In genomic region chr21:27269646-27270045, GRCh38 we compare ENCODE assay signal across 11 cellular contexts.
DNase-seq lines count a peak whose midpoint lies in the region; ATAC-seq, FAIRE-seq and TF ChIP-seq lines count a peak whose summit lies in the region.
"Had no signal": no experiment of that assay in that cellular context is flagged by ENCODE, and none has a peak within 500 bp of the region (broad histone marks: within the 10 kb centered on the region; RNA-seq: fewer than 3 reads in every experiment).

No MANE protein-coding gene starts in this region.

- no peaks in the 10 kb centered on the region for H3K27me3 ChIP-seq in IMR-90 (ENCODE audit: control insufficient read depth, insufficient read depth, low read length)
- H3K27me3 ChIP-seq in astrocyte (ENCODE audit: insufficient read depth, low read length), result no peaks in the 10 kb centered on the region

- no peak overlapping the region for H3K9ac ChIP-seq in IMR-90 (ENCODE audit: low read depth, low read length)
- no peak overlapping the region for H3K9ac ChIP-seq in astrocyte (ENCODE audit: low read length)
- H3K9ac ChIP-seq: parathyroid adenoma had no signal

- no peak overlapping the region for H4K5ac ChIP-seq in IMR-90 (ENCODE audit: low read depth, low read length)

- no peaks in the 10 kb centered on the region for H4K20me1 ChIP-seq in IMR-90 (ENCODE audit: insufficient read depth, low read length)
- H4K20me1 ChIP-seq in astrocyte (ENCODE audit: insufficient read depth, low read length), result no peaks in the 10 kb centered on the region

- no peak for TF ChIP-seq CTCF in IMR-90 (conservative IDR thresholded peaks at IDR 0.05; ENCODE audit: low read depth, low read length)
- TF ChIP-seq CTCF in astrocyte (IDR thresholded peaks at IDR 0.05; ENCODE audit: insufficient read depth, low read depth, low read length), result no peak

- H3K27ac ChIP-seq in IMR-90 (ENCODE audit: insufficient read depth, low read length) (no peak overlapping the region), astrocyte (ENCODE audit: low read depth, low read length) (no peak overlapping the region)
- H3K27ac ChIP-seq: parathyroid adenoma had no signal

- H3K18ac ChIP-seq in IMR-90 (ENCODE audit: low read depth, low read length), result no peak overlapping the region; the same call in 1 of the 2 replicates

- H3K36me3 ChIP-seq in IMR-90 (ENCODE audit: control insufficient read depth, insufficient read depth, low read length), result no peaks in the 10 kb centered on the region
- H3K36me3 ChIP-seq in astrocyte (ENCODE audit: insufficient read depth, low read length), result no peaks in the 10 kb centered on the region

- no peak overlapping the region for H3K56ac ChIP-seq in IMR-90 (ENCODE audit: extremely low read depth, insufficient read depth, low read length)

- H3K4me1 ChIP-seq in IMR-90 (ENCODE audit: control insufficient read depth, insufficient read depth, low read length) (peaks cover 4% of the 10 kb centered on the region), astrocyte (ENCODE audit: insufficient read depth, low read length) (peaks cover 12% of the 10 kb centered on the region)
- H3K4me1 ChIP-seq: parathyroid adenoma had no signal

- H2BK5ac ChIP-seq in IMR-90 (ENCODE audit: low read depth, low read length, poor library complexity, severe bottlenecking), result peak overlapping the region; percentile 91

- H2AFZ ChIP-seq in IMR-90 (replicated peaks; ENCODE audit: low read length, poor library complexity) (no peak overlapping the region), astrocyte (ENCODE audit: low read depth, low read length) (no peak overlapping the region)
- H2AFZ ChIP-seq: parathyroid adenoma had no signal

- H3K4me2 ChIP-seq in IMR-90 (ENCODE audit: low read depth, low read length) (no peak overlapping the region), astrocyte (ENCODE audit: low read length) (peak overlapping the region; percentile 9)

- H3K9me3 ChIP-seq in IMR-90 (ENCODE audit: control insufficient read depth, insufficient read depth, low read length) (no peaks in the 10 kb centered on the region), astrocyte (ENCODE audit: insufficient read depth, low read depth, low read length) (no peaks in the 10 kb centered on the region)

- DNase-seq in AG08396 (ENCODE audit: low spot score), result peak; percentile 71
- peak; percentile 97 for DNase-seq in IMR-90
- peak; percentile 87 for DNase-seq in astrocyte (ENCODE audit: low read depth)
- peak; percentile 98 for DNase-seq in iris pigment epithelial cell (ENCODE audit: low read depth)
- no peak for DNase-seq in stimulated activated CD4-positive, alpha-beta T cell treated with anti-CD3 and anti-CD28 coated beads, Interleukin-4, amount 100 ng/mL, for 4 hours
- no peak for DNase-seq in activated naive CD4-positive, alpha-beta T cell treated with Interleukin-2 at 50 U/mL for 16 hours
- DNase-seq in NCI-H2171 (lab: John Stamatoyannopoulos, UW), result no peak

- BruUV-seq in IMR-90 (replicated peaks; lab: Mats Ljungman, UMichigan), result no TSS peak

- H3K14ac ChIP-seq in IMR-90 (replicated peaks; ENCODE audit: low read depth, low read length), result no peak overlapping the region

- no peak for TF ChIP-seq RAD21 in IMR-90 (IDR thresholded peaks at IDR 0.05; ENCODE audit: low read length)

- H3K4me3 ChIP-seq in IMR-90 (ENCODE audit: insufficient read depth, low read depth, low read length) (no peak overlapping the region), astrocyte (ENCODE audit: insufficient read depth, low read depth, low read length) (no peak overlapping the region)

- H3K27me3 Mint-ChIP-seq in astrocyte (ENCODE audit: low read depth, unreplicated experiment), result no peaks in the 10 kb centered on the region
- H3K27me3 Mint-ChIP-seq: dendritic cell treated with granulocyte-macrophage colony-stimulating factor and Interleukin-4, amounts not matched to agents 40 ng/mL and 50 ng/mL, for 4 days; IgD-negative memory B cell had no signal

- no peak overlapping the region; the same call in 2 of the 3 replicates for H2BK15ac ChIP-seq in IMR-90 (ENCODE audit: low read depth, low read length)

- no peaks in the 10 kb centered on the region for H3K36me3 Mint-ChIP-seq in astrocyte (ENCODE audit: low read depth, unreplicated experiment)
- H3K36me3 Mint-ChIP-seq: IgD-negative memory B cell had no signal

- ATAC-seq in IMR-90 (ENCODE audit: low read depth), result peak; percentile 96
- ATAC-seq in GM21526 (IDR thresholded peaks at IDR 0.05; ENCODE audit: low FRiP score, unreplicated experiment), result no peak

- H4K91ac ChIP-seq in IMR-90 (ENCODE audit: insufficient read depth, low read depth, low read length), result no peak overlapping the region

- H2BK20ac ChIP-seq in IMR-90 (ENCODE audit: low read depth, low read length), result 0 out of 2 replicates have a peak overlapping the region, but pooled peaks have one; percentile 93

- dilution Hi-C loops in IMR-90 (cut with HindIII; ENCODE audit: low sequenced_read_pairs, unreplicated experiment), result no loop called here

- peak overlapping the region; percentile 34 for H3K4me3 Mint-ChIP-seq in astrocyte (ENCODE audit: unreplicated experiment)
- H3K4me3 Mint-ChIP-seq: dendritic cell treated with granulocyte-macrophage colony-stimulating factor and Interleukin-4, amounts not matched to agents 40 ng/mL and 50 ng/mL, for 4 days; IgD-negative memory B cell had no signal

- peak overlapping the region; percentile 99; the same call in 1 of the 2 replicates for H2AK5ac ChIP-seq in IMR-90 (ENCODE audit: low read depth, low read length)

- H2AK9ac ChIP-seq in IMR-90 (replicated peaks; ENCODE audit: low read depth, low read length, poor library complexity), result no peak overlapping the region

- peak; percentile 78 for FAIRE-seq in astrocyte (lab: Jason Lieb, UNC)

- H3K79me1 ChIP-seq in IMR-90 (ENCODE audit: low read depth in 1 of 2, low read length in 2 of 2), result no peaks in the 10 kb centered on the region

- H3K27ac Mint-ChIP-seq in astrocyte (ENCODE audit: unreplicated experiment), result peak overlapping the region; percentile 75
- H3K27ac Mint-ChIP-seq: dendritic cell treated with granulocyte-macrophage colony-stimulating factor and Interleukin-4, amounts not matched to agents 40 ng/mL and 50 ng/mL, for 4 days; IgD-negative memory B cell had no signal

- H3K9me3 Mint-ChIP-seq in astrocyte (ENCODE audit: unreplicated experiment), result no peaks in the 10 kb centered on the region
- H3K9me3 Mint-ChIP-seq: dendritic cell treated with granulocyte-macrophage colony-stimulating factor and Interleukin-4, amounts not matched to agents 40 ng/mL and 50 ng/mL, for 4 days had no signal

- 0 out of 4 replicates have a peak overlapping the region, but pooled peaks of 1 of the 2 experiments have one; percentile 39 for H4K8ac ChIP-seq in IMR-90 (ENCODE audit: low read depth in 2 of 2, low read length in 2 of 2)

- TF ChIP-seq POLR2A in IMR-90 (IDR thresholded peaks at IDR 0.05; ENCODE audit: low read depth, low read length), result no peak

- H3K79me2 ChIP-seq in astrocyte (ENCODE audit: insufficient read depth, low read length), result no peaks in the 10 kb centered on the region
- H3K79me2 ChIP-seq: parathyroid adenoma had no signal

- CTCF ChIA-PET in IMR-90 (lab: Yijun Ruan, JAX), result no interaction called here

- no peak overlapping the region; the same call in 1 of the 2 replicates for H2BK120ac ChIP-seq in IMR-90 (ENCODE audit: low read depth, low read length)

- H3K23ac ChIP-seq in IMR-90 (ENCODE audit: low read depth, low read length), result no peak overlapping the region

- in situ Hi-C loops in IMR-90 (cut with MboI; ENCODE audit: low sequenced_read_pairs), result no loop called here

- peaks cover 4% of the 10 kb centered on the region; the same call in 1 of the 2 replicates for H3K9me1 ChIP-seq in IMR-90 (ENCODE audit: insufficient read depth, low read length)

- no peak overlapping the region; the same call in 1 of the 2 replicates for H3K4ac ChIP-seq in IMR-90 (ENCODE audit: low read depth, low read length)

- intact Hi-C loops in IMR-90 (cut with micrococcal nuclease), result loop anchor here (10.0 kb wide), 1 partner anchor 1475 kb away; no protein-coding TSS in a partner anchor

- peaks cover 23% of the 10 kb centered on the region for H3K4me1 Mint-ChIP-seq in astrocyte (ENCODE audit: low read depth, unreplicated experiment)
- H3K4me1 Mint-ChIP-seq: IgD-negative memory B cell had no signal

- POLR2A ChIA-PET in IMR-90 (lab: Charles Lee; ENCODE audit: unreplicated experiment), result no interaction called here

TF ChIP-seq in IMR-90, 13 proteins besides CTCF, POLR2A, EP300 and RAD21 (continues in another document):
- TF ChIP-seq ELK1 (IDR thresholded peaks at IDR 0.05; ENCODE audit: borderline replicate concordance, low read depth, low read length) (no peak), MXI1 (IDR thresholded peaks at IDR 0.05; ENCODE audit: borderline replicate concordance, low read depth, low read length) (no peak), FOS (IDR thresholded peaks at IDR 0.05; ENCODE audit: low read depth, low read length) (peak; percentile 84), SMC3 (IDR thresholded peaks at IDR 0.05; ENCODE audit: low read depth, low read length) (no peak), CEBPB (IDR thresholded peaks at IDR 0.05; ENCODE audit: low read depth, low read length) (peak; percentile 96), MAZ (IDR thresholded peaks at IDR 0.05; ENCODE audit: borderline replicate concordance, low read depth, low read length) (no peak), NFE2L2 (IDR thresholded peaks at IDR 0.05; ENCODE audit: low read depth, low read length) (peak; percentile 38; the same call in 1 of the 2 replicates), MAFK (IDR thresholded peaks at IDR 0.05; ENCODE audit: low read depth, low read length) (0 out of 2 replicates have a peak, but pooled peaks have one; percentile 30), CHD1 (IDR thresholded peaks at IDR 0.05; ENCODE audit: low read depth, low read length) (no peak), BHLHE40 (IDR thresholded peaks at IDR 0.05; ENCODE audit: low read depth, low read length) (peak; percentile 49; the same call in 1 of the 2 replicates), RFX5 (IDR thresholded peaks at IDR 0.05; ENCODE audit: low read depth, low read length) (no peak), RCOR1 (IDR thresholded peaks at IDR 0.05; ENCODE audit: insufficient replicate concordance, low read length) (no peak)

Comparison
In these comparisons a context has a peak if more than half of its experiments do, and no peak if none do; other contexts are left out.
1. DNase-seq: peak in AG08396 (single experiment), IMR-90 (single experiment), astrocyte (single experiment) and iris pigment epithelial cell (single experiment); none in stimulated activated CD4-positive, alpha-beta T cell treated with anti-CD3 and anti-CD28 coated beads, Interleukin-4, amount 100 ng/mL, for 4 hours (0 of 2), activated naive CD4-positive, alpha-beta T cell treated with Interleukin-2 at 50 U/mL for 16 hours (single experiment) and NCI-H2171 (single experiment).